17 cellular contexts compared by ENCODE assay signal in the genomic region with DNA sequence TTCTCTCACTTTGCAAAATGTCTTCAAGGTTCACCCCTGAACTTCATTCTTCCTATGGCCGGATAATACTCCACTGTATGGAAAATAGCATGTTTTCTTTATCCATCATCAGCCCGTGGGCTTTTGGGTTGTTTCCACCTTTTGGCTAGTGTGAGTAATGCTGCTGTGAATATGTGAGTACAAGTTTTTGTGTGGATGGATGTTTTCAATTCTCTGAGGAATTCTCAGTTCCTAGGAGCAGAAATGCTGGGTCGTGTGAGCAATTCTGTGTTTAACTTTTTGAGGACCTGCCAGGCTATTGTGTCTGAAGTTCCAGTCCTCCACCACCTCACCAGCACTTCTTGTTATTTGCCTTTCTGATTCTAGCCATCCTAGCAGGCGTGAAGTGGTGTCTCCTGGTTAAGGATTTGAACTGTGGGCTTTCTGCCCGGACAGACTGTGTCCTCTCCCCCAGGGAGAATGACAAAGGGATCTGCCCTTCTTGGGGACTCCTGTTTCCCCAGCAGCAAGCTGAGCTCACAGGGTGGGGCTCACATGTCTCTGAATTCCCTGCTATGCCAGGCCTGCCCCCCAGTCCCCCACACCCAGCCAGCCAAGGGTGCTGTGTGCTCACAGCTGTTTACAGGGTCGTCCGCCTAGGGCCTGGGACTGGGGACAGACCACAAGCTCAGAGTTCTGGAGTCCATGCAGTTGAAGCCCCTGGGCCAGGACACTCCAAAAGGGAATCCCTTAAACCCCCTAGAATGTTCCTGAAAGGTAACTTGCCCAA.
A peak's percentile ranks its signal among the peaks of the same experiment; 100 is the strongest.
DNase-seq lines count a peak whose midpoint lies in the region; TF ChIP-seq lines count a peak whose summit lies in the region.
"Had no signal": no experiment of that assay in that cellular context is flagged by ENCODE, and none has a peak within 500 bp of the region (broad histone marks: within the 10 kb centered on the region; RNA-seq: fewer than 3 reads in every experiment).

No MANE protein-coding gene starts in this region.

- no peaks in the 10 kb centered on the region for H3K9me3 Mint-ChIP-seq in osteocyte (ENCODE audit: unreplicated experiment)
- H3K9me3 Mint-ChIP-seq: stimulated activated memory B cell treated with anti-CD40 and anti-IgM and Interleukin-4, amounts not matched to agents 10 μg/mL and 1 μg/mL and 100 μg/mL, for 72 hours had no signal

- H3K27me3 Mint-ChIP-seq in osteocyte (ENCODE audit: unreplicated experiment) = no peaks in the 10 kb centered on the region

- no peak for TF ChIP-seq CTCF in osteocyte (IDR thresholded peaks at IDR 0.05)

- H3K27ac Mint-ChIP-seq in osteocyte (ENCODE audit: unreplicated experiment) = peak overlapping the region; percentile 88
- H3K27ac Mint-ChIP-seq: IgD-negative memory B cell; memory B cell; progenitor cell of endocrine pancreas; stimulated activated memory B cell treated with anti-CD40 and anti-IgM and Interleukin-4, amounts not matched to agents 10 μg/mL and 1 μg/mL and 100 μg/mL, for 72 hours had no signal

- H3K4me1 Mint-ChIP-seq in osteocyte (ENCODE audit: unreplicated experiment) = peaks cover 71% of the 10 kb centered on the region
- H3K4me1 Mint-ChIP-seq: stimulated activated memory B cell treated with anti-CD40 and anti-IgM and Interleukin-4, amounts not matched to agents 10 μg/mL and 1 μg/mL and 100 μg/mL, for 72 hours had no signal

- DNase-seq in EL (peak; percentile 73), T1000 (lab: John Stamatoyannopoulos, UW) (peak; percentile 21), epithelial cell of prostate (ENCODE audit: low read depth, low spot score) (no peak), osteocyte (ENCODE audit: extremely low spot score, unreplicated experiment) (no peak), mucosa of gallbladder (ENCODE audit: low spot score) (no peak), RKO (ENCODE audit: low spot score) (no peak), SHP77 treated with DMSO at 0.1 percent for 48 hours (lab: John Stamatoyannopoulos, UW) (no peak)
- no peak for DNase-seq in stimulated activated naive CD4-positive, alpha-beta T cell treated with Interleukin-2 at 50 U/mL for 16 hours (lab: John Stamatoyannopoulos, UW)
- DNase-seq: activated CD4-positive, CD25-positive, alpha-beta regulatory T cell; GDM1; NCI-H1930; NCI-H82 had no signal

- H3K4me3 Mint-ChIP-seq in osteocyte (ENCODE audit: unreplicated experiment) = no peak overlapping the region
- H3K4me3 Mint-ChIP-seq: IgD-negative memory B cell; memory B cell; stimulated activated memory B cell treated with anti-CD40 and anti-IgM and Interleukin-4, amounts not matched to agents 10 μg/mL and 1 μg/mL and 100 μg/mL, for 72 hours had no signal

- peak overlapping the region; percentile 74 for H3K27ac ChIP-seq in epithelial cell of prostate
- H3K27ac ChIP-seq: C4-2B had no signal

- H3K36me3 Mint-ChIP-seq in osteocyte (ENCODE audit: unreplicated experiment) = no peaks in the 10 kb centered on the region
- H3K36me3 Mint-ChIP-seq: IgD-negative memory B cell; memory B cell; stimulated activated memory B cell treated with anti-CD40 and anti-IgM and Interleukin-4, amounts not matched to agents 10 μg/mL and 1 μg/mL and 100 μg/mL, for 72 hours had no signal

Comparison
In these comparisons a context has a peak if more than half of its experiments do, and no peak if none do; other contexts are left out.
1. DNase-seq: peak in EL (single experiment) and T1000 (single experiment); none in epithelial cell of prostate (single experiment), osteocyte (single experiment), mucosa of gallbladder (single experiment), RKO (single experiment), stimulated activated naive CD4-positive, alpha-beta T cell treated with Interleukin-2 at 50 U/mL for 16 hours (single experiment) and SHP77 treated with DMSO at 0.1 percent for 48 hours (single experiment).